In genomic region chr11:45918331-45918941, GRCh38 we compare ENCODE assay signal across 8 cellular contexts. TPM values are rescaled to one million over a fixed set of nuclear protein-coding genes. Genes with fewer than 3 reads are reported as not detected.
DNase-seq lines count a peak whose midpoint lies in the region; ATAC-seq and TF ChIP-seq lines count a peak whose summit lies in the region.

No MANE protein-coding gene starts in this region.

- H3K4ac ChIP-seq in neuronal stem cell (ENCODE audit: low read length), result peak overlapping the region; percentile 24

- peaks cover 18 to 27% of the 10 kb centered on the region in 2 donors for H3K4me1 ChIP-seq in neuronal stem cell (ENCODE audit: control insufficient read depth in 2 of 2, insufficient read depth in 1 of 2, low read depth in 1 of 2, low read length in 2 of 2)
- H3K4me1 ChIP-seq in tibial artery, result peaks cover 10 to 52% (median 27%) of the 10 kb centered on the region in 4 donors

- H3K27ac ChIP-seq in neuronal stem cell (replicated peaks; ENCODE audit: low read length) (peak overlapping the region; percentile 98), tibial artery (peak overlapping the region; percentile 87 to 89)

- H3K18ac ChIP-seq in neuronal stem cell (ENCODE audit: low read length), result peak overlapping the region; percentile 96

- H3K9me3 Mint-ChIP-seq in activated naive CD4-positive, alpha-beta T cell treated with anti-CD3 and anti-CD28 coated beads, Interleukin-2, amount 10 ng/mL, durations not matched to agents 7 days and 5 days, result no peaks in the 10 kb centered on the region

- H3K27me3 ChIP-seq in MG63 (0 out of 2 replicates have a peak, but pooled peaks cover 3% of the 10 kb centered on the region), neuronal stem cell (ENCODE audit: control insufficient read depth in 3 of 3, insufficient read depth in 3 of 3, low read depth in 1 of 3, low read length in 3 of 3) (peaks cover 0 to 41% (median 8%) of the 10 kb centered on the region in 3 experiments), tibial artery (peaks cover 11 to 23% of the 10 kb centered on the region in 2 donors)

- peaks cover 14% of the 10 kb centered on the region for H3K36me3 ChIP-seq in MG63
- H3K36me3 ChIP-seq in neuronal stem cell (replicated peaks in 1 of 2; ENCODE audit: control insufficient read depth in 2 of 2, insufficient read depth in 2 of 2, low read length in 2 of 2), result peaks cover 23 to 27% of the 10 kb centered on the region in 2 donors
- H3K36me3 ChIP-seq in tibial artery, result peaks cover 12 to 25% (median 20%) of the 10 kb centered on the region in 3 donors

- peak overlapping the region; percentile 98 for H3K4me2 ChIP-seq in neuronal stem cell (ENCODE audit: insufficient read depth, low read length, poor library complexity, severe bottlenecking)

- peaks cover 18% of the 10 kb centered on the region for H3K36me3 Mint-ChIP-seq in activated naive CD4-positive, alpha-beta T cell treated with anti-CD3 and anti-CD28 coated beads, Interleukin-2, amount 10 ng/mL, durations not matched to agents 7 days and 5 days

- H3K23ac ChIP-seq in neuronal stem cell (ENCODE audit: low read depth, low read length, poor library complexity), result peak overlapping the region; percentile 76

- H3K9ac ChIP-seq in neuronal stem cell (ENCODE audit: low read depth, low read length, poor library complexity), result peak overlapping the region; percentile 88

- peak; percentile 86 for DNase-seq in DMS53 (lab: John Stamatoyannopoulos, UW)
- peak; percentile 81 for DNase-seq in MG63
- DNase-seq in SHP77 treated with DMSO at 0.1 percent for 48 hours (lab: John Stamatoyannopoulos, UW), result peak; percentile 84
- DNase-seq in activated naive CD4-positive, alpha-beta T cell treated with anti-CD3 and anti-CD28 coated beads, Interleukin-2, amount 10 ng/mL, durations not matched to agents 7 days and 5 days, result peak; percentile 82
- peak; percentile 82 for DNase-seq in germinal center (ENCODE audit: low spot score)
- DNase-seq in neuronal stem cell (ENCODE audit: low spot score), result peak; percentile 56
- DNase-seq in tibial artery, result peak; percentile 82 to 91

- ATAC-seq in GM21825 (IDR thresholded peaks at IDR 0.05; ENCODE audit: unreplicated experiment), result peak; percentile 46

- H2BK12ac ChIP-seq in neuronal stem cell (ENCODE audit: low read length), result no peak overlapping the region

- TF ChIP-seq CTCF in tibial artery (IDR thresholded peaks at IDR 0.05), result no peak

- H2BK15ac ChIP-seq in neuronal stem cell (ENCODE audit: low read length), result peak overlapping the region; percentile 99

- peak overlapping the region; percentile 84 for H2AFZ ChIP-seq in neuronal stem cell (ENCODE audit: low read length)

- peak overlapping the region; percentile 97 for H2BK5ac ChIP-seq in neuronal stem cell (ENCODE audit: low read length)

- H2AK5ac ChIP-seq in neuronal stem cell (ENCODE audit: low read depth, low read length), result peak overlapping the region; percentile 76

- no peak overlapping the region for H4K91ac ChIP-seq in neuronal stem cell (ENCODE audit: low read depth, low read length, poor library complexity)

- H2BK120ac ChIP-seq in neuronal stem cell (ENCODE audit: low read depth, low read length), result no peak overlapping the region

- H4K8ac ChIP-seq in neuronal stem cell (ENCODE audit: low read depth, low read length), result no peak overlapping the region

- H3K4me3 Mint-ChIP-seq in activated naive CD4-positive, alpha-beta T cell treated with anti-CD3 and anti-CD28 coated beads, Interleukin-2, amount 10 ng/mL, durations not matched to agents 7 days and 5 days, result peak overlapping the region; percentile 86

- H3K9me3 ChIP-seq in MG63 (no peaks in the 10 kb centered on the region), neuronal stem cell (replicated peaks in 1 of 2; ENCODE audit: control insufficient read depth in 2 of 2, insufficient read depth in 1 of 2, low read depth in 1 of 2, low read length in 2 of 2) (no peaks in the 10 kb centered on the region), tibial artery (no peaks in the 10 kb centered on the region)

- H3K14ac ChIP-seq in neuronal stem cell (ENCODE audit: low read length), result no peak overlapping the region

- H3K27me3 Mint-ChIP-seq in activated naive CD4-positive, alpha-beta T cell treated with anti-CD3 and anti-CD28 coated beads, Interleukin-2, amount 10 ng/mL, durations not matched to agents 7 days and 5 days, result peaks cover 29% of the 10 kb centered on the region

- peaks cover 55% of the 10 kb centered on the region for H3K4me1 Mint-ChIP-seq in activated naive CD4-positive, alpha-beta T cell treated with anti-CD3 and anti-CD28 coated beads, Interleukin-2, amount 10 ng/mL, durations not matched to agents 7 days and 5 days

- CTCF ChIA-PET in activated naive CD4-positive, alpha-beta T cell treated with anti-CD3 and anti-CD28 coated beads, Interleukin-2, amount 10 ng/mL, durations not matched to agents 7 days and 5 days (lab: Charles Lee), result interaction anchor here (0.6 to 1.4 kb wide), 3 partner anchors 12 to 74 kb away, joined by 3 to 4 read pairs (median 4); no protein-coding TSS in a partner anchor

- no CpG with 5 or more reads among the region's 38 CpGs for WGBS in neuronal stem cell (ENCODE audit: extremely low coverage in 2 of 2, insufficient read length in 2 of 2, insufficient replicate concordance in 1 of 2), 2 donors

- intact Hi-C loops in tibial artery (cut with DNase I; ENCODE audit: low total_unique reads), result loop anchor here (5.0 kb wide), 2 partner anchors 61 to 76 kb away; no protein-coding TSS in a partner anchor

- H3K27ac Mint-ChIP-seq in activated naive CD4-positive, alpha-beta T cell treated with anti-CD3 and anti-CD28 coated beads, Interleukin-2, amount 10 ng/mL, durations not matched to agents 7 days and 5 days, result peak overlapping the region; percentile 98

- peaks cover 11% of the 10 kb centered on the region for H3K79me1 ChIP-seq in neuronal stem cell (ENCODE audit: low read depth, low read length)

- H3K4me3 ChIP-seq in MG63 (peak overlapping the region; percentile 89), neuronal stem cell (ENCODE audit: low read length in 2 of 2) (peak overlapping the region; percentile 88 to 92), tibial artery (peak overlapping the region; percentile 79 to 81)

RNA-seq across cellular contexts. Expression of gene PEX16, which starts 0.8 kb away (rescaled TPM):
- 20.5 and 31.6 TPM in 2 replicates for total RNA-seq in MG63 (2014; rRNA removed; shearing (Covaris generic); ENCODE audit: low replicate concordance)
- 23.1 TPM for polyA plus RNA-seq in neuronal stem cell (2013, experiment 1 of 2)
- 19.6 TPM for polyA plus RNA-seq in neuronal stem cell (2013, experiment 2 of 2)

RNA-seq across cellular contexts. Expression of gene LARGE2, which starts 4.0 kb away (rescaled TPM):
- not detected in 2 replicates for total RNA-seq in MG63 (2014; rRNA removed; shearing (Covaris generic); ENCODE audit: low replicate concordance)
- polyA plus RNA-seq in neuronal stem cell (2013, experiment 1 of 2), result 16.5 TPM
- 15.7 TPM for polyA plus RNA-seq in neuronal stem cell (2013, experiment 2 of 2)

RNA-seq across cellular contexts. Expression of gene FREY1, which starts 11.4 kb away (rescaled TPM):
- total RNA-seq in MG63 (2014; rRNA removed; shearing (Covaris generic); ENCODE audit: low replicate concordance), result 0.72 and 5.0 TPM in 2 replicates
- polyA plus RNA-seq in neuronal stem cell (2013, experiment 1 of 2), result 0.95 TPM
- polyA plus RNA-seq in neuronal stem cell (2013, experiment 2 of 2), result 0.93 TPM

RNA-seq across cellular contexts. Expression of gene MAPK8IP1, which starts 33.0 kb away (rescaled TPM):
- total RNA-seq in MG63 (2014; rRNA removed; shearing (Covaris generic); ENCODE audit: low replicate concordance), result 2.6 and 15.5 TPM in 2 replicates
- polyA plus RNA-seq in neuronal stem cell (2013, experiment 1 of 2), result 13.4 TPM
- polyA plus RNA-seq in neuronal stem cell (2013, experiment 2 of 2), result 11.6 TPM

Comparison
In these comparisons a context has a peak if more than half of its experiments do, and no peak if none do; other contexts are left out.
1. Peak in every context shown above with its lines: DNase-seq, ATAC-seq, H3K4me3 ChIP-seq and H3K27ac ChIP-seq.